In the genomic region with DNA sequence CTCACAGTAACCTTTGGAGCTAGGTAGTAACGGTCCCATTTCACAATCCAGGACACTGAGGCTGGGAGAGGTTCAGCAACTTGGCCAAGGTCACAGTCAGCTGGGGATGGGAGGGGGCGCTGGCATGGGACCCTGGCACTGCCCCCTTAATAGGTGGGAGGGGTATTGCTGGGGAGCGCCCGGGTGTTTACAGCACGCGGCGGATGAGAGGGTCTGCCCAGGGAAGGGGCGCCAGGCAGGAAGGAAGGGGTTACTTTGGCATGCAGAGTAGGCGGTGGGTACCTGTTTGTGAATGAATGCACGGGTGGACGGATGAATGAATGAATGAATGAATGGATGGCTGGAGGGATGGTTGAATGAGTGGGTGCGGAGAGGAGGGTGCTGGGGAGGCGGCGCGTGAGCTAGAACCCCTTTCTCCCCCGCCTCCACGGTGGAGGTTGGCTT, we compare ENCODE assay signal across 12 cellular contexts. TPM values are rescaled to one million over a fixed set of nuclear protein-coding genes. Genes with fewer than 3 reads are reported as not detected.
DNase-seq lines count a peak whose midpoint lies in the region; ATAC-seq, FAIRE-seq and TF ChIP-seq lines count a peak whose summit lies in the region.
"Had no signal": no experiment of that assay in that cellular context is flagged by ENCODE, and none has a peak within 500 bp of the region (broad histone marks: within the 10 kb centered on the region; RNA-seq: fewer than 3 reads in every experiment).

No MANE protein-coding gene starts in this region.

- intact Hi-C loops in HepG2 (cut with micrococcal nuclease; ENCODE audit: unreplicated experiment) = no loop called here
- intact Hi-C loops in right lobe of liver (cut with DNase I) = no loop called here
- intact Hi-C loops in naive thymus-derived CD4-positive, alpha-beta T cell (cut with micrococcal nuclease) = no loop called here
- intact Hi-C loops in vagina (cut with DNase I) = no loop called here

- CTCF ChIA-PET in HepG2 (lab: Yijun Ruan, JAX; ENCODE audit: low intra/inter-chr PET ratio, low total read pairs) = no interaction called here
- CTCF ChIA-PET in naive thymus-derived CD4-positive, alpha-beta T cell (lab: Charles Lee) = no interaction called here
- CTCF ChIA-PET in activated CD8-positive, alpha-beta T cell treated with anti-CD3 and anti-CD28 coated beads, Interleukin-2, amount 10 ng/mL, durations not matched to agents 7 days and 5 days (lab: Charles Lee) = interaction anchor here (1.8 kb wide), 1 partner anchor 11 kb away, joined by 5 read pairs; no protein-coding TSS in a partner anchor
- CTCF ChIA-PET in activated CD8-positive, alpha-beta memory T cell treated with anti-CD3 and anti-CD28 coated beads, Interleukin-2, amount 10 ng/mL, durations not matched to agents 7 days and 5 days (lab: Charles Lee) = no interaction called here

- peaks cover 14% of the 10 kb centered on the region; the same call in 1 of the 2 replicates for H3K4me1 ChIP-seq in HepG2 (ENCODE audit: insufficient read depth, low read length)
- H3K4me1 ChIP-seq in right lobe of liver = peaks cover 0 to 15% (median 4%) of the 10 kb centered on the region in 4 donors
- peaks cover 2% of the 10 kb centered on the region for H3K4me1 ChIP-seq in astrocyte (ENCODE audit: insufficient read depth, low read length)
- H3K4me1 ChIP-seq in naive thymus-derived CD4-positive, alpha-beta T cell (ENCODE audit: control insufficient read depth in 2 of 2, insufficient read depth in 2 of 2, low read length in 2 of 2) = no peaks in the 10 kb centered on the region
- peaks cover 19% of the 10 kb centered on the region for H3K4me1 ChIP-seq in vagina

- peak overlapping the region; percentile 78 for H3K27ac Mint-ChIP-seq in astrocyte (ENCODE audit: unreplicated experiment)
- H3K27ac Mint-ChIP-seq in naive thymus-derived CD4-positive, alpha-beta T cell = peak overlapping the region in 1 of 9 donors; percentile 23
- H3K27ac Mint-ChIP-seq in activated CD8-positive, alpha-beta T cell treated with anti-CD3 and anti-CD28 coated beads, Interleukin-2, amount 10 ng/mL, durations not matched to agents 7 days and 5 days = no peak overlapping the region
- H3K27ac Mint-ChIP-seq in activated CD8-positive, alpha-beta memory T cell treated with anti-CD3 and anti-CD28 coated beads, Interleukin-2, amount 10 ng/mL, durations not matched to agents 7 days and 5 days = no peak overlapping the region

- H3K36me3 ChIP-seq in HepG2 (replicated peaks in 1 of 2; ENCODE audit: control insufficient read depth in 1 of 2, insufficient read depth in 2 of 2, low read length in 2 of 2) (no peaks in the 10 kb centered on the region), right lobe of liver (no peaks in the 10 kb centered on the region), astrocyte (ENCODE audit: insufficient read depth, low read length) (no peaks in the 10 kb centered on the region), vagina (no peaks in the 10 kb centered on the region)
- no peaks in the 10 kb centered on the region for H3K36me3 ChIP-seq in naive thymus-derived CD4-positive, alpha-beta T cell (ENCODE audit: control insufficient read depth in 2 of 3, insufficient read depth in 3 of 3, low read length in 3 of 3)

- no peak for FAIRE-seq in HepG2 (lab: Jason Lieb, UNC)
- no peak for FAIRE-seq in astrocyte (lab: Jason Lieb, UNC)

- no peaks in the 10 kb centered on the region for H3K36me3 Mint-ChIP-seq in astrocyte (ENCODE audit: low read depth, unreplicated experiment)
- peaks cover 0 to 6% (median 0%) of the 10 kb centered on the region in 5 donors for H3K36me3 Mint-ChIP-seq in naive thymus-derived CD4-positive, alpha-beta T cell
- H3K36me3 Mint-ChIP-seq in activated CD8-positive, alpha-beta T cell treated with anti-CD3 and anti-CD28 coated beads, Interleukin-2, amount 10 ng/mL, durations not matched to agents 7 days and 5 days (ENCODE audit: low read depth) = peaks cover 5% of the 10 kb centered on the region
- H3K36me3 Mint-ChIP-seq in activated CD8-positive, alpha-beta memory T cell treated with anti-CD3 and anti-CD28 coated beads, Interleukin-2, amount 10 ng/mL, durations not matched to agents 7 days and 5 days = no peaks in the 10 kb centered on the region

- TF ChIP-seq CTCF in HepG2 (CRISPR knock-in tag; IDR thresholded peaks at IDR 0.05) = no peak
- TF ChIP-seq CTCF in right lobe of liver (IDR thresholded peaks at IDR 0.05) = no peak
- TF ChIP-seq CTCF in astrocyte (IDR thresholded peaks at IDR 0.05; ENCODE audit: insufficient read depth, low read depth, low read length) = no peak
- no peak for TF ChIP-seq CTCF in vagina (IDR thresholded peaks at IDR 0.05)

- H4K20me1 ChIP-seq in HepG2 (ENCODE audit: insufficient read depth, low read length) (peaks cover 39% of the 10 kb centered on the region; the same call in 1 of the 2 replicates), astrocyte (ENCODE audit: insufficient read depth, low read length) (peaks cover 7% of the 10 kb centered on the region)

- H3K4me2 ChIP-seq in HepG2 (ENCODE audit: low read depth, low read length) (peak overlapping the region; percentile 18; the same call in 1 of the 2 replicates), astrocyte (ENCODE audit: low read length) (peak overlapping the region; percentile 33)

- in situ Hi-C loops in HepG2 (cut with HindIII; ENCODE audit: extremely low pct_ligation_motif_present, low pct_unique_long_range_greater_than_20kb) = no loop called here

- TF ChIP-seq POLR2A in HepG2 (IDR thresholded peaks at IDR 0.05; ENCODE audit: insufficient read depth in 1 of 2, low read depth in 2 of 2, low read length in 2 of 2) (no peak), right lobe of liver (IDR thresholded peaks at IDR 0.05) (no peak), vagina (IDR thresholded peaks at IDR 0.05) (no peak)

- DNase-seq in HepG2 (ENCODE audit: low spot score) = no peak
- no peak for DNase-seq in right lobe of liver
- DNase-seq in astrocyte (ENCODE audit: low read depth) = no peak
- DNase-seq in naive thymus-derived CD4-positive, alpha-beta T cell = no peak
- DNase-seq in vagina (ENCODE audit: extremely low spot score in 2 of 2) = no peak
- no peak for DNase-seq in caudate nucleus (lab: John Stamatoyannopoulos, UW)
- DNase-seq in activated CD8-positive, alpha-beta T cell treated with anti-CD3 and anti-CD28 coated beads, Interleukin-2, amount 10 ng/mL, durations not matched to agents 7 days and 5 days = no peak
- DNase-seq in activated CD8-positive, alpha-beta memory T cell treated with anti-CD3 and anti-CD28 coated beads, Interleukin-2, amount 10 ng/mL, durations not matched to agents 7 days and 5 days = no peak
- DNase-seq: activated CD4-positive, CD25-positive, alpha-beta regulatory T cell; activated naive CD4-positive, alpha-beta T cell; mucosa of descending colon; stimulated activated naive CD4-positive, alpha-beta T cell had no signal

- no peaks in the 10 kb centered on the region for H3K9me3 Mint-ChIP-seq in astrocyte (ENCODE audit: unreplicated experiment)
- H3K9me3 Mint-ChIP-seq in naive thymus-derived CD4-positive, alpha-beta T cell = peaks cover 0 to 1% (median 0%) of the 10 kb centered on the region in 11 donors
- no peaks in the 10 kb centered on the region for H3K9me3 Mint-ChIP-seq in activated CD8-positive, alpha-beta T cell treated with anti-CD3 and anti-CD28 coated beads, Interleukin-2, amount 10 ng/mL, durations not matched to agents 7 days and 5 days (ENCODE audit: insufficient read depth)
- no peaks in the 10 kb centered on the region for H3K9me3 Mint-ChIP-seq in activated CD8-positive, alpha-beta memory T cell treated with anti-CD3 and anti-CD28 coated beads, Interleukin-2, amount 10 ng/mL, durations not matched to agents 7 days and 5 days (ENCODE audit: low read depth)

- H3K9ac ChIP-seq in HepG2 (ENCODE audit: insufficient read depth, low read depth, low read length) (no peak overlapping the region), astrocyte (ENCODE audit: low read length) (no peak overlapping the region)

- ATAC-seq in HepG2 (no peak), right lobe of liver (no peak)
- ATAC-seq in naive thymus-derived CD4-positive, alpha-beta T cell = no peak
- ATAC-seq in activated CD8-positive, alpha-beta T cell treated with anti-CD3 and anti-CD28 coated beads, Interleukin-2, amount 10 ng/mL, durations not matched to agents 7 days and 5 days = no peak
- no peak for ATAC-seq in activated CD8-positive, alpha-beta memory T cell treated with anti-CD3 and anti-CD28 coated beads, Interleukin-2, amount 10 ng/mL, durations not matched to agents 7 days and 5 days
- ATAC-seq: mucosa of descending colon had no signal

- POLR2A ChIA-PET in HepG2 (lab: Yijun Ruan, JAX) = no interaction called here
- POLR2A ChIA-PET in naive thymus-derived CD4-positive, alpha-beta T cell (lab: Charles Lee) = no interaction called here
- POLR2A ChIA-PET in activated CD8-positive, alpha-beta T cell treated with anti-CD3 and anti-CD28 coated beads, Interleukin-2, amount 10 ng/mL, durations not matched to agents 7 days and 5 days (lab: Charles Lee) = no interaction called here

- TF ChIP-seq EP300 in HepG2 (IDR thresholded peaks at IDR 0.05; ENCODE audit: low read depth in 2 of 2, low read length in 2 of 2) = no peak
- no peak for TF ChIP-seq EP300 in HepG2 (CRISPR knock-in tag; IDR thresholded peaks at IDR 0.05; ENCODE audit: borderline replicate concordance)

- no peaks in the 10 kb centered on the region for H3K79me2 ChIP-seq in HepG2 (ENCODE audit: insufficient read depth, low read length)
- H3K79me2 ChIP-seq in astrocyte (ENCODE audit: insufficient read depth, low read length) = no peaks in the 10 kb centered on the region

- peak overlapping the region; percentile 81 for H3K4me3 Mint-ChIP-seq in astrocyte (ENCODE audit: unreplicated experiment)
- peak overlapping the region; percentile 33 to 85 (median 66) for H3K4me3 Mint-ChIP-seq in naive thymus-derived CD4-positive, alpha-beta T cell
- no peak overlapping the region for H3K4me3 Mint-ChIP-seq in activated CD8-positive, alpha-beta T cell treated with anti-CD3 and anti-CD28 coated beads, Interleukin-2, amount 10 ng/mL, durations not matched to agents 7 days and 5 days
- H3K4me3 Mint-ChIP-seq in activated CD8-positive, alpha-beta memory T cell treated with anti-CD3 and anti-CD28 coated beads, Interleukin-2, amount 10 ng/mL, durations not matched to agents 7 days and 5 days = no peak overlapping the region

- H2AFZ ChIP-seq in HepG2 (ENCODE audit: low read length) (no peak overlapping the region), astrocyte (ENCODE audit: low read depth, low read length) (no peak overlapping the region)

- H3K27me3 Mint-ChIP-seq in astrocyte (ENCODE audit: low read depth, unreplicated experiment) = peaks cover 46% of the 10 kb centered on the region
- peaks cover 22 to 40% (median 35%) of the 10 kb centered on the region in 5 donors for H3K27me3 Mint-ChIP-seq in naive thymus-derived CD4-positive, alpha-beta T cell
- H3K27me3 Mint-ChIP-seq in activated CD8-positive, alpha-beta T cell treated with anti-CD3 and anti-CD28 coated beads, Interleukin-2, amount 10 ng/mL, durations not matched to agents 7 days and 5 days (ENCODE audit: low read depth) = peaks cover 36% of the 10 kb centered on the region
- H3K27me3 Mint-ChIP-seq in activated CD8-positive, alpha-beta memory T cell treated with anti-CD3 and anti-CD28 coated beads, Interleukin-2, amount 10 ng/mL, durations not matched to agents 7 days and 5 days = peaks cover 42% of the 10 kb centered on the region

- H3K9me3 ChIP-seq in HepG2 (ENCODE audit: low read length) = no peaks in the 10 kb centered on the region
- no peaks in the 10 kb centered on the region for H3K9me3 ChIP-seq in right lobe of liver
- H3K9me3 ChIP-seq in astrocyte (ENCODE audit: insufficient read depth, low read depth, low read length) = no peaks in the 10 kb centered on the region
- H3K9me3 ChIP-seq in naive thymus-derived CD4-positive, alpha-beta T cell (ENCODE audit: control insufficient read depth in 2 of 3, low read length in 3 of 3) = no peaks in the 10 kb centered on the region
- H3K9me3 ChIP-seq in vagina = no peaks in the 10 kb centered on the region
- H3K9me3 ChIP-seq: mucosa of descending colon had no signal

- 52% methylated on average over 17 of the region's 17 CpGs for WGBS in HepG2 (ENCODE audit: low lambda C conversion rate)
- WGBS in right lobe of liver (ENCODE audit: insufficient coverage, low coverage, low lambda C conversion rate, missing lambda C conversion rate) = 27% methylated on average over 15 of the region's 17 CpGs

- H3K27me3 ChIP-seq in HepG2 (ENCODE audit: control insufficient read depth in 1 of 2, insufficient read depth in 2 of 2, low read length in 2 of 2) = peaks cover 6 to 31% of the 10 kb centered on the region in 2 experiments; a peak in 4 of 5 replicates
- no peaks in the 10 kb centered on the region for H3K27me3 ChIP-seq in right lobe of liver
- peaks cover 11% of the 10 kb centered on the region for H3K27me3 ChIP-seq in astrocyte (ENCODE audit: insufficient read depth, low read length)
- H3K27me3 ChIP-seq in naive thymus-derived CD4-positive, alpha-beta T cell (ENCODE audit: control insufficient read depth in 2 of 2, insufficient read depth in 2 of 2, low read length in 2 of 2) = no peaks in the 10 kb centered on the region
- H3K27me3 ChIP-seq in vagina = no peaks in the 10 kb centered on the region

- no TSS peak for BruUV-seq in HepG2 (replicated peaks; lab: Mats Ljungman, UMichigan)

- H3K4me3 ChIP-seq in HepG2 (replicated peaks in 1 of 3; ENCODE audit: insufficient read depth in 1 of 3, low read depth in 2 of 3, low read length in 3 of 3) (peak overlapping the region in 1 of 3 experiments; percentile 27; a peak in 2 of 6 replicates), right lobe of liver (no peak overlapping the region), astrocyte (ENCODE audit: insufficient read depth, low read depth, low read length) (no peak overlapping the region), vagina (peak overlapping the region; percentile 21 to 53)
- no peak overlapping the region for H3K4me3 ChIP-seq in naive thymus-derived CD4-positive, alpha-beta T cell (ENCODE audit: low read length)
- H3K4me3 ChIP-seq: mucosa of descending colon had no signal

- H3K27ac ChIP-seq in HepG2 (ENCODE audit: extremely low read length, insufficient read depth, low read length) = no peak overlapping the region
- H3K27ac ChIP-seq in right lobe of liver = no peak overlapping the region
- H3K27ac ChIP-seq in astrocyte (ENCODE audit: low read depth, low read length) = no peak overlapping the region
- H3K27ac ChIP-seq in naive thymus-derived CD4-positive, alpha-beta T cell (ENCODE audit: low read depth, low read length) = no peak overlapping the region
- no peak overlapping the region for H3K27ac ChIP-seq in vagina
- no peak overlapping the region for H3K27ac ChIP-seq in caudate nucleus (ENCODE audit: low read depth, low read length)

- peaks cover 7% of the 10 kb centered on the region for H3K4me1 Mint-ChIP-seq in astrocyte (ENCODE audit: low read depth, unreplicated experiment)
- peaks cover 3 to 13% (median 9%) of the 10 kb centered on the region in 7 donors for H3K4me1 Mint-ChIP-seq in naive thymus-derived CD4-positive, alpha-beta T cell
- H3K4me1 Mint-ChIP-seq in activated CD8-positive, alpha-beta T cell treated with anti-CD3 and anti-CD28 coated beads, Interleukin-2, amount 10 ng/mL, durations not matched to agents 7 days and 5 days (ENCODE audit: low read depth) = peaks cover 5% of the 10 kb centered on the region
- peaks cover 3% of the 10 kb centered on the region for H3K4me1 Mint-ChIP-seq in activated CD8-positive, alpha-beta memory T cell treated with anti-CD3 and anti-CD28 coated beads, Interleukin-2, amount 10 ng/mL, durations not matched to agents 7 days and 5 days

- TF ChIP-seq RAD21 in HepG2 (CRISPR knock-in tag; IDR thresholded peaks at IDR 0.05) = no peak

RNA-seq across cellular contexts. Expression of gene FLRT1, which starts 0.6 kb away (rescaled TPM):
- total RNA-seq in HepG2 (2016; rRNA removed; fragmentation: Illumina TruSeq; extraction: Trizol) (0.02 TPM in 1 of 2 replicates, not detected in the other), right lobe of liver (under 1 TPM in 1 of 6 experiments, not detected in 5; 0.12 TPM), astrocyte (0.20 and 0.41 TPM in 2 replicates), vagina (0.49 TPM)
- not detected in 2 replicates for total RNA-seq in HepG2 (2016; cell fraction: cytosol; rRNA removed; fragmentation: Illumina TruSeq; extraction: Trizol; ENCODE audit: low read depth)
- total RNA-seq in HepG2 (2016; cell fraction: insoluble cytoplasmic fraction; rRNA removed; fragmentation: Illumina TruSeq; extraction: Trizol) = not detected in 2 replicates
- total RNA-seq in HepG2 (2016; cell fraction: membrane; rRNA removed; fragmentation: Illumina TruSeq; extraction: Trizol) = not detected in 2 replicates
- total RNA-seq in HepG2 (2016; cell fraction: nucleus; rRNA removed; fragmentation: Illumina TruSeq; extraction: Trizol) = 0.09 TPM in 1 of 2 replicates, not detected in the other
- polyA plus RNA-seq in HepG2 (2011; rRNA removed) = 0.08 TPM in 2 replicates
- polyA plus RNA-seq in HepG2 (2011; cell fraction: cytosol; rRNA removed) = 0.03 TPM in 2 replicates
- polyA plus RNA-seq in HepG2 (2011; cell fraction: nucleus; rRNA removed) = 0.06 and 0.10 TPM in 2 replicates
- 0.28 and 0.32 TPM in 2 replicates for polyA plus RNA-seq in HepG2 (2012)
- polyA plus RNA-seq in HepG2 (2016; cell fraction: cytosol; fragmentation: Illumina TruSeq; extraction: Trizol; ENCODE audit: low read depth) = not detected in 2 replicates
- 0.10 TPM in 1 of 2 replicates, not detected in the other for polyA plus RNA-seq in HepG2 (2016; cell fraction: insoluble cytoplasmic fraction; fragmentation: Illumina TruSeq; extraction: Trizol; ENCODE audit: low read depth)
- not detected in 2 replicates for polyA plus RNA-seq in HepG2 (2016; cell fraction: membrane; fragmentation: Illumina TruSeq; extraction: Trizol; ENCODE audit: low read depth)
- polyA plus RNA-seq in HepG2 (2016; cell fraction: nucleus; fragmentation: Illumina TruSeq; extraction: Trizol; ENCODE audit: insufficient read depth, low read depth) = not detected in 2 replicates
- polyA minus RNA-seq in HepG2 (2011; rRNA and poly(A)+ RNA removed; ENCODE audit: low replicate concordance) = 0.07 and 0.22 TPM in 2 replicates
- 0.18 and 0.20 TPM in 2 replicates for polyA minus RNA-seq in HepG2 (2011; cell fraction: cytosol; rRNA and poly(A)+ RNA removed)
- polyA minus RNA-seq in HepG2 (2011; cell fraction: nucleus; rRNA and poly(A)+ RNA removed) = 0.39 TPM in 1 of 2 replicates, not detected in the other
- total RNA-seq in naive thymus-derived CD4-positive, alpha-beta T cell = not detected
- polyA plus RNA-seq in naive thymus-derived CD4-positive, alpha-beta T cell = under 1 TPM; 0.05 to 0.12 TPM
- total RNA-seq in activated CD8-positive, alpha-beta T cell treated with anti-CD3 and anti-CD28 coated beads, Interleukin-2, amount 10 ng/mL, durations not matched to agents 7 days and 5 days = not detected
- total RNA-seq in activated CD8-positive, alpha-beta memory T cell treated with anti-CD3 and anti-CD28 coated beads, Interleukin-2, amount 10 ng/mL, durations not matched to agents 7 days and 5 days = not detected

RNA-seq across cellular contexts. Expression of gene OTUB1, which starts 48.9 kb away (rescaled TPM):
- total RNA-seq in HepG2 (2016; rRNA removed; fragmentation: Illumina TruSeq; extraction: Trizol) (58.8 and 78.7 TPM in 2 replicates), right lobe of liver (10 to 100 TPM; 23.2 to 35.3 (median 24.7) TPM), astrocyte (77.9 and 78.5 TPM in 2 replicates), vagina (85.0 TPM)
- total RNA-seq in HepG2 (2016; cell fraction: cytosol; rRNA removed; fragmentation: Illumina TruSeq; extraction: Trizol; ENCODE audit: low read depth) = 20.2 and 22.1 TPM in 2 replicates
- total RNA-seq in HepG2 (2016; cell fraction: insoluble cytoplasmic fraction; rRNA removed; fragmentation: Illumina TruSeq; extraction: Trizol) = 63.7 and 75.6 TPM in 2 replicates
- total RNA-seq in HepG2 (2016; cell fraction: membrane; rRNA removed; fragmentation: Illumina TruSeq; extraction: Trizol) = 29.1 and 30.2 TPM in 2 replicates
- 37.3 and 37.7 TPM in 2 replicates for total RNA-seq in HepG2 (2016; cell fraction: nucleus; rRNA removed; fragmentation: Illumina TruSeq; extraction: Trizol)
- polyA plus RNA-seq in HepG2 (2011; rRNA removed) = 130 TPM in 2 replicates
- polyA plus RNA-seq in HepG2 (2011; cell fraction: cytosol; rRNA removed) = 108 and 143 TPM in 2 replicates
- polyA plus RNA-seq in HepG2 (2011; cell fraction: nucleus; rRNA removed) = 193 and 235 TPM in 2 replicates
- polyA plus RNA-seq in HepG2 (2012) = 62.7 and 68.2 TPM in 2 replicates
- 38.9 TPM in 2 replicates for polyA plus RNA-seq in HepG2 (2016; cell fraction: cytosol; fragmentation: Illumina TruSeq; extraction: Trizol; ENCODE audit: low read depth)
- 103 and 127 TPM in 2 replicates for polyA plus RNA-seq in HepG2 (2016; cell fraction: insoluble cytoplasmic fraction; fragmentation: Illumina TruSeq; extraction: Trizol; ENCODE audit: low read depth)
- polyA plus RNA-seq in HepG2 (2016; cell fraction: membrane; fragmentation: Illumina TruSeq; extraction: Trizol; ENCODE audit: low read depth) = 42.5 and 43.1 TPM in 2 replicates
- polyA plus RNA-seq in HepG2 (2016; cell fraction: nucleus; fragmentation: Illumina TruSeq; extraction: Trizol; ENCODE audit: insufficient read depth, low read depth) = 108 and 115 TPM in 2 replicates
- polyA minus RNA-seq in HepG2 (2011; rRNA and poly(A)+ RNA removed; ENCODE audit: low replicate concordance) = 120 and 135 TPM in 2 replicates
- 51.3 and 59.5 TPM in 2 replicates for polyA minus RNA-seq in HepG2 (2011; cell fraction: cytosol; rRNA and poly(A)+ RNA removed)
- 31.7 and 32.2 TPM in 2 replicates for polyA minus RNA-seq in HepG2 (2011; cell fraction: nucleus; rRNA and poly(A)+ RNA removed)
- 10 to 100 TPM; 59.4 to 99.0 (median 72.5) TPM for total RNA-seq in naive thymus-derived CD4-positive, alpha-beta T cell
- polyA plus RNA-seq in naive thymus-derived CD4-positive, alpha-beta T cell = 100 to 1,000 TPM; 117 to 125 TPM
- 100 to 1,000 TPM in 1 of 2 experiments, 10 to 100 TPM in 1; 93.7 to 102 TPM for total RNA-seq in activated CD8-positive, alpha-beta T cell treated with anti-CD3 and anti-CD28 coated beads, Interleukin-2, amount 10 ng/mL, durations not matched to agents 7 days and 5 days
- 10 to 100 TPM; 90.1 to 97.6 TPM for total RNA-seq in activated CD8-positive, alpha-beta memory T cell treated with anti-CD3 and anti-CD28 coated beads, Interleukin-2, amount 10 ng/mL, durations not matched to agents 7 days and 5 days

Comparison
In these comparisons a context has a peak if more than half of its experiments do, and no peak if none do; other contexts are left out.
1. H3K4me3 ChIP-seq: peak in vagina (2 of 2); none in right lobe of liver (0 of 3), astrocyte (single experiment) and naive thymus-derived CD4-positive, alpha-beta T cell (single experiment).
2. H3K4me3 Mint-ChIP-seq: peak in astrocyte (single experiment) and naive thymus-derived CD4-positive, alpha-beta T cell (10 of 10); none in activated CD8-positive, alpha-beta T cell treated with anti-CD3 and anti-CD28 coated beads, Interleukin-2, amount 10 ng/mL, durations not matched to agents 7 days and 5 days (single experiment) and activated CD8-positive, alpha-beta memory T cell treated with anti-CD3 and anti-CD28 coated beads, Interleukin-2, amount 10 ng/mL, durations not matched to agents 7 days and 5 days (single experiment).